In the genomic region with DNA sequence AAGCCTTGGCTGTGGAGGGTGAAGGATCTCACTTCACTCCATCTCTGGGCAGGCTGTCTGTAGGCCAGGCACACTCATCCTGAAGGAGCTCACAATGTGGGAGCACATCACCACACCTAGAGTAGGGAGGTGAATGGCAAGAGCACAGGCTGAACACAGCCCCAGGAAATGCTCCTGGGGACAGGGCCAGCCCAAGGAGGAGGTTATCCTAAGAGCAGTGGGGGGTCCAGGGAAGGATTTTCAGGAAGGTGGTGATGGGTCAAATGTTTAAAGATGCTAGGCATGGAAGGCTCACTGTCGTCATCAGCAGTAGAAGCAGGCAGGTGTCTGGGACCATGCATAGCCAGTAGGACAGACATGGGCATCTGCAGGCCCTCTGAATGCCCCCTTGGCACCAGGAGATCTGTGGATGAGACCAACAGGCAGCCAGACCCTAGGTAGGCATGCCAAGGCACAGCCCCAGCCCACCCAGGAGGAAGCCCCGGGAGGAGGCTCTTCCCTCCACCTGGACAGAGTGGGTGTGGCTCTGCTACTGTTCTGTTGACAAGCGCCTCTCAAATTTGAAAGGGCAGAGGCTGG, we compare ENCODE assay signal across 19 cellular contexts.
A peak's percentile ranks its signal among the peaks of the same experiment; 100 is the strongest.
DNase-seq lines count a peak whose midpoint lies in the region; ATAC-seq, FAIRE-seq and TF ChIP-seq lines count a peak whose summit lies in the region.
"Had no signal": no experiment of that assay in that cellular context is flagged by ENCODE, and none has a peak within 500 bp of the region (broad histone marks: within the 10 kb centered on the region; RNA-seq: fewer than 3 reads in every experiment).

No MANE protein-coding gene starts in this region.

- H3K27me3 ChIP-seq in spleen (replicated peaks in 1 of 7) (peaks cover 0 to 43% (median 0%) of the 10 kb centered on the region in 7 donors), upper lobe of right lung (no peaks in the 10 kb centered on the region), MG63 (no peaks in the 10 kb centered on the region), HepG2 (ENCODE audit: control insufficient read depth in 1 of 2, insufficient read depth in 2 of 2, low read length in 2 of 2) (peaks cover 0 to 37% of the 10 kb centered on the region in 2 experiments; a peak in 3 of 5 replicates)

- FAIRE-seq in kidney (lab: Jason Lieb, UNC) (no peak), HepG2 (lab: Jason Lieb, UNC) (no peak)
- FAIRE-seq: A549, GM12891, GM19239, K562 had no signal

- 58 to 77% (median 63%) methylated on average over 3 of the region's 3 CpGs for WGBS in spleen, 5 donors
- WGBS in HepG2 (ENCODE audit: low lambda C conversion rate), result 0% methylated on average over 3 of the region's 3 CpGs

- H3K79me2 ChIP-seq in HepG2 (ENCODE audit: insufficient read depth, low read length), result no peaks in the 10 kb centered on the region

- H3K4me3 ChIP-seq in coronary artery, result no peak overlapping the region
- H3K4me3 ChIP-seq in kidney (ENCODE audit: low read length in 2 of 2), result no peak overlapping the region
- no peak overlapping the region for H3K4me3 ChIP-seq in spleen
- no peak overlapping the region for H3K4me3 ChIP-seq in upper lobe of right lung
- H3K4me3 ChIP-seq in MG63, result no peak overlapping the region
- no peak overlapping the region for H3K4me3 ChIP-seq in HepG2 (replicated peaks in 1 of 3; ENCODE audit: insufficient read depth in 1 of 3, low read depth in 2 of 3, low read length in 3 of 3)
- H3K4me3 ChIP-seq: A549, K562 had no signal

- POLR2A ChIA-PET in HepG2 (lab: Yijun Ruan, JAX), result no interaction called here

- H3K4me1 ChIP-seq in kidney (ENCODE audit: control insufficient read depth in 1 of 2, insufficient read depth in 1 of 2, low read depth in 1 of 2, low read length in 2 of 2), result no peaks in the 10 kb centered on the region
- no peaks in the 10 kb centered on the region for H3K4me1 ChIP-seq in spleen
- H3K4me1 ChIP-seq in upper lobe of right lung, result no peaks in the 10 kb centered on the region
- no peaks in the 10 kb centered on the region for H3K4me1 ChIP-seq in HepG2 (ENCODE audit: insufficient read depth, low read length)
- H3K4me1 ChIP-seq: A549 had no signal

- H2AFZ ChIP-seq in HepG2 (ENCODE audit: low read length), result no peak overlapping the region

- H3K9ac ChIP-seq in kidney (ENCODE audit: low read length in 2 of 2) (no peak overlapping the region), HepG2 (ENCODE audit: insufficient read depth, low read depth, low read length) (no peak overlapping the region)

- no peak for TF ChIP-seq RAD21 in HepG2 (CRISPR knock-in tag; IDR thresholded peaks at IDR 0.05)

- TF ChIP-seq EP300 in HepG2 (IDR thresholded peaks at IDR 0.05; ENCODE audit: low read depth in 2 of 2, low read length in 2 of 2) (no peak), HepG2 (CRISPR knock-in tag; IDR thresholded peaks at IDR 0.05; ENCODE audit: borderline replicate concordance) (no peak)

- no peaks in the 10 kb centered on the region for H3K36me3 ChIP-seq in kidney (ENCODE audit: control insufficient read depth in 1 of 2, insufficient read depth in 2 of 2, low read length in 2 of 2)
- H3K36me3 ChIP-seq in spleen, result no peaks in the 10 kb centered on the region
- H3K36me3 ChIP-seq in upper lobe of right lung, result no peaks in the 10 kb centered on the region
- H3K36me3 ChIP-seq in MG63, result no peaks in the 10 kb centered on the region
- H3K36me3 ChIP-seq in HepG2 (replicated peaks in 1 of 2; ENCODE audit: control insufficient read depth in 1 of 2, insufficient read depth in 2 of 2, low read length in 2 of 2), result no peaks in the 10 kb centered on the region

- H4K20me1 ChIP-seq in HepG2 (ENCODE audit: insufficient read depth, low read length), result no peaks in the 10 kb centered on the region

- in situ Hi-C loops in HepG2 (cut with HindIII; ENCODE audit: extremely low pct_ligation_motif_present, low pct_unique_long_range_greater_than_20kb), result no loop called here

- H3K4me2 ChIP-seq in HepG2 (ENCODE audit: low read depth, low read length), result no peak overlapping the region
- H3K4me2 ChIP-seq: A549 had no signal

- H3K27ac ChIP-seq in coronary artery (no peak overlapping the region), kidney (ENCODE audit: low read depth in 2 of 2, low read length in 2 of 2) (no peak overlapping the region), spleen (no peak overlapping the region), upper lobe of right lung (no peak overlapping the region), HepG2 (ENCODE audit: extremely low read length, insufficient read depth, low read length) (no peak overlapping the region)
- H3K27ac ChIP-seq: 22Rv1, A549, HL-60 had no signal

- BruUV-seq in HepG2 (replicated peaks; lab: Mats Ljungman, UMichigan), result no TSS peak

- TF ChIP-seq POLR2A in spleen (IDR thresholded peaks at IDR 0.05), result no peak
- TF ChIP-seq POLR2A in HepG2 (IDR thresholded peaks at IDR 0.05; ENCODE audit: insufficient read depth in 1 of 2, low read depth in 2 of 2, low read length in 2 of 2), result no peak

- CTCF ChIA-PET in HepG2 (lab: Yijun Ruan, JAX; ENCODE audit: low intra/inter-chr PET ratio, low total read pairs), result no interaction called here

- DNase-seq in coronary artery (ENCODE audit: low spot score) (peak; percentile 40), kidney (peak; percentile 31), spleen (peak; percentile 59), upper lobe of right lung (peak; percentile 36), MG63 (no peak), HepG2 (ENCODE audit: low spot score) (no peak), SIG-M5 treated with dmso at 0.1 percent for 504 hours (lab: John Stamatoyannopoulos, UW; ENCODE audit: unreplicated experiment) (no peak)
- DNase-seq: AML-193; CD4-positive, alpha-beta memory T cell; DND-41; EL; HCEC 1CT; IMR-90 had no signal

- no peak for TF ChIP-seq CTCF in coronary artery (IDR thresholded peaks at IDR 0.05)
- TF ChIP-seq CTCF in kidney (IDR thresholded peaks at IDR 0.05; ENCODE audit: borderline replicate concordance, extremely low read depth, insufficient read depth), result no peak
- no peak for TF ChIP-seq CTCF in spleen (IDR thresholded peaks at IDR 0.05 in 8 of 11, conservative IDR thresholded peaks at IDR 0.05 in 3 of 11)
- TF ChIP-seq CTCF in upper lobe of right lung (IDR thresholded peaks at IDR 0.05), result no peak
- TF ChIP-seq CTCF in HepG2 (CRISPR knock-in tag; IDR thresholded peaks at IDR 0.05), result no peak

- ATAC-seq in upper lobe of right lung (no peak), HepG2 (no peak)
- ATAC-seq: A549, K562 had no signal

- intact Hi-C loops in kidney (cut with DNase I), result no loop called here
- intact Hi-C loops in spleen (cut with DNase I; ENCODE audit: low total_unique reads), result no loop called here
- intact Hi-C loops in upper lobe of right lung (cut with DNase I), result no loop called here
- intact Hi-C loops in HepG2 (cut with micrococcal nuclease; ENCODE audit: unreplicated experiment), result no loop called here

- no peaks in the 10 kb centered on the region for H3K9me3 ChIP-seq in kidney (ENCODE audit: control insufficient read depth in 1 of 2, low read length in 2 of 2)
- H3K9me3 ChIP-seq in spleen, result no peaks in the 10 kb centered on the region
- H3K9me3 ChIP-seq in upper lobe of right lung, result no peaks in the 10 kb centered on the region
- no peaks in the 10 kb centered on the region for H3K9me3 ChIP-seq in MG63
- no peaks in the 10 kb centered on the region for H3K9me3 ChIP-seq in HepG2 (ENCODE audit: low read length)
- H3K9me3 ChIP-seq: A549 had no signal

TF ChIP-seq in HepG2, 621 proteins besides CTCF, POLR2A, EP300 and RAD21:
- TF ChIP-seq, protein P1, sequence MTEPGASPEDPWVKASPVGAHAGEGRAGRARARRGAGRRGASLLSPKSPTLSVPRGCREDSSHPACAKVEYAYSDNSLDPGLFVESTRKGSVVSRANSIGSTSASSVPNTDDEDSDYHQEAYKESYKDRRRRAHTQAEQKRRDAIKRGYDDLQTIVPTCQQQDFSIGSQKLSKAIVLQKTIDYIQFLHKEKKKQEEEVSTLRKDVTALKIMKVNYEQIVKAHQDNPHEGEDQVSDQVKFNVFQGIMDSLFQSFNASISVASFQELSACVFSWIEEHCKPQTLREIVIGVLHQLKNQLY (CRISPR knock-in tag; IDR thresholded peaks at IDR 0.05), result no peak
- no peak for TF ChIP-seq ZNF44 (CRISPR knock-in tag; IDR thresholded peaks at IDR 0.05)
- TF ChIP-seq, protein P2, sequence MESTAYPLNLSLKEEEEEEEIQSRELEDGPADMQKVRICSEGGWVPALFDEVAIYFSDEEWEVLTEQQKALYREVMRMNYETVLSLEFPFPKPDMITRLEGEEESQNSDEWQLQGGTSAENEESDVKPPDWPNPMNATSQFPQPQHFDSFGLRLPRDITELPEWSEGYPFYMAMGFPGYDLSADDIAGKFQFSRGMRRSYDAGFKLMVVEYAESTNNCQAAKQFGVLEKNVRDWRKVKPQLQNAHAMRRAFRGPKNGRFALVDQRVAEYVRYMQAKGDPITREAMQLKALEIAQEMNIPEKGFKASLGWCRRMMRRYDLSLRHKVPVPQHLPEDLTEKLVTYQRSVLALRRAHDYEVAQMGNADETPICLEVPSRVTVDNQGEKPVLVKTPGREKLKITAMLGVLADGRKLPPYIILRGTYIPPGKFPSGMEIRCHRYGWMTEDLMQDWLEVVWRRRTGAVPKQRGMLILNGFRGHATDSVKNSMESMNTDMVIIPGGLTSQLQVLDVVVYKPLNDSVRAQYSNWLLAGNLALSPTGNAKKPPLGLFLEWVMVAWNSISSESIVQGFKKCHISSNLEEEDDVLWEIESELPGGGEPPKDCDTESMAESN (CRISPR knock-in tag; conservative IDR thresholded peaks at IDR 0.05), result no peak

Comparison
In these comparisons a context has a peak if more than half of its experiments do, and no peak if none do; other contexts are left out.
1. DNase-seq: peak in coronary artery (single experiment), kidney (single experiment), spleen (single experiment) and upper lobe of right lung (single experiment); none in MG63 (single experiment), HepG2 (single experiment) and SIG-M5 treated with dmso at 0.1 percent for 504 hours (single experiment).